In genomic region chr2:37555457-37555856, GRCh38 we compare ENCODE assay signal across 10 cellular contexts.
A peak's percentile ranks its signal among the peaks of the same experiment; 100 is the strongest.
DNase-seq lines count a peak whose midpoint lies in the region; ATAC-seq and TF ChIP-seq lines count a peak whose summit lies in the region.
"Had no signal": no experiment of that assay in that cellular context is flagged by ENCODE, and none has a peak within 500 bp of the region (broad histone marks: within the 10 kb centered on the region; RNA-seq: fewer than 3 reads in every experiment).

No MANE protein-coding gene starts in this region.

- no peak overlapping the region for H3K4me3 ChIP-seq in MM.1S (ENCODE audit: low read length)

- no peaks in the 10 kb centered on the region for H3K9me2 ChIP-seq in MM.1S (replicated peaks; ENCODE audit: insufficient read depth, low read length)

- no peaks in the 10 kb centered on the region for H4K20me1 ChIP-seq in MM.1S (ENCODE audit: insufficient read depth, low read length)

- H3K79me2 ChIP-seq in MM.1S (ENCODE audit: low read length): no peaks in the 10 kb centered on the region

- H3K4me1 ChIP-seq in MM.1S (ENCODE audit: low read length): no peaks in the 10 kb centered on the region

- H3K9me3 ChIP-seq in MM.1S (replicated peaks; ENCODE audit: insufficient read depth, low read length): no peaks in the 10 kb centered on the region

- peak; percentile 41 for ATAC-seq in GM21390 (IDR thresholded peaks at IDR 0.05; ENCODE audit: unreplicated experiment)

- no peak overlapping the region for H3K27ac Mint-ChIP-seq in immature natural killer cell

- H3K4me1 Mint-ChIP-seq in immature natural killer cell: peaks cover 10 to 30% of the 10 kb centered on the region in 2 donors

- no peak overlapping the region for H3K4me3 Mint-ChIP-seq in immature natural killer cell

- no peaks in the 10 kb centered on the region for H3K27me3 Mint-ChIP-seq in immature natural killer cell (ENCODE audit: low read depth in 3 of 3)

- DNase-seq in DMS79 (lab: John Stamatoyannopoulos, UW): peak; percentile 57
- peak; percentile 17 for DNase-seq in NAMALWA (ENCODE audit: low spot score)
- DNase-seq in immature natural killer cell: peak; percentile 18 to 45 (median 28)
- DNase-seq in NCI-H2171 (lab: John Stamatoyannopoulos, UW): no peak
- DNase-seq in NCI-H1436 treated with DMSO at 0.1 percent for 48 hours (lab: John Stamatoyannopoulos, UW): no peak
- no peak for DNase-seq in OCI-M1 (lab: John Stamatoyannopoulos, UW)
- DNase-seq in MM.1S: no peak
- DNase-seq: activated naive CD4-positive, alpha-beta T cell treated with anti-CD3 and anti-CD28 coated beads, Interleukin-2, amount 50 U/mL, for 16 hours; DMS 273 treated with DMSO at 0.1 percent for 48 hours had no signal

- no peaks in the 10 kb centered on the region for H3K27me3 ChIP-seq in MM.1S (replicated peaks; ENCODE audit: insufficient read depth, low read length)

- no peaks in the 10 kb centered on the region for H3K36me3 ChIP-seq in MM.1S (replicated peaks; ENCODE audit: insufficient read depth, low read length)

- H3K9me3 Mint-ChIP-seq in immature natural killer cell: no peaks in the 10 kb centered on the region

- H3F3A ChIP-seq in MM.1S (ENCODE audit: insufficient read depth, low read length): no peaks in the 10 kb centered on the region

- H3K27ac ChIP-seq in MM.1S (ENCODE audit: low read length): no peak overlapping the region

- H3K9ac ChIP-seq in MM.1S (ENCODE audit: low read length): no peak overlapping the region

- H2AFZ ChIP-seq in MM.1S (ENCODE audit: low read length): no peak overlapping the region

- H3K36me3 Mint-ChIP-seq in immature natural killer cell: peaks cover 0 to 1% (median 0%) of the 10 kb centered on the region in 3 donors

- no peak overlapping the region for H3K4me2 ChIP-seq in MM.1S (ENCODE audit: low read depth, low read length)

- TF ChIP-seq CTCF in MM.1S (IDR thresholded peaks at IDR 0.05; ENCODE audit: low read length): no peak

Comparison
In these comparisons a context has a peak if more than half of its experiments do, and no peak if none do; other contexts are left out.
1. DNase-seq: peak in DMS79 (single experiment), NAMALWA (single experiment) and immature natural killer cell (3 of 3); none in NCI-H2171 (single experiment), NCI-H1436 treated with DMSO at 0.1 percent for 48 hours (single experiment), OCI-M1 (single experiment) and MM.1S (single experiment).